8 cellular contexts compared by ENCODE assay signal in the genomic region with DNA sequence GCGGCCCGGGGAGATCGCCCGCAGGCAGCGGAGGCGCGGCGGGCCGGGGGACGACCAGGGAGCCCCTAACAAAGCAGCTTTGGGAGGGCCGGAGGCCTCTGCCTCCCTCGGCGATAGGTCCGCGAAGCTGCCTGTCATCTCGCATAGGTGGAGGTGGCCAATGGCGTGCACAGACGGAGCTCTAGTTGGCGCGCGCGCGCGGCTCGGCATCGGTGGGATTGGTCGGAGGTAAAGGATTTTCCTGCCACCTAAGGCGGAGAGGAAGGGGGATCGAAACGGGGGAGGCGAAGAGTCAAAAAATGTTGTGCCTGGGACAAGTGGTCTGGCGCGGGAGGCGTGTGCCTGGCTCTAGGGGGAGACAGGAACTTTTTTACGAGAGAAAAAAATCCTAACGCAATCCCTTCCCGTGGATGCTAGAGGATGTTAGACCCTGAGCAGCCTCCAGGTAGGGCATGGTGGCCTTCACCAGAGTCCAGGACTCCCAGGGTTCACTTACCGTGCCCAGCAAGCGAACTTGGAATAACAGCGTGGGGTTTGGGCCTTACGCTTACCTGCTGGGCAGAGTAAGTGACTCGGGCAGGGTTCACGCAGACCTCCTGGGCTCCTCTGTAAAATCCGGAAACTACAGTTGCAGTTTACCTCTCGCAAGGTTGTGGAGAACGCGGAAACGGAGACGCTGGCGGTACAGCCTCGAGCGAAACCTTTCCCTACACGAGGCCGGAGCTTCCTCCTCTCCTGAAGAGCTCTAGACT.
DNase-seq lines count a peak whose midpoint lies in the region; ATAC-seq and TF ChIP-seq lines count a peak whose summit lies in the region.

No MANE protein-coding gene starts in this region.

- H3K4me1 Mint-ChIP-seq in activated CD4-positive, alpha-beta T cell treated with anti-CD3 and anti-CD28 coated beads, Interleukin-2, amount 10 ng/mL, durations not matched to agents 24 days and 14 days, result peaks cover 32% of the 10 kb centered on the region

- DNase-seq in NCI-H2171 (lab: John Stamatoyannopoulos, UW) (peak; percentile 96), colonic mucosa (peak; percentile 95), left lobe of liver (ENCODE audit: low spot score) (peak; percentile 78), HAP-1 (ENCODE audit: low spot score in 2 of 2) (no peak)
- peak; percentile 98 for DNase-seq in activated CD4-positive, alpha-beta T cell treated with anti-CD3 and anti-CD28 coated beads, Interleukin-2, amount 10 ng/mL, durations not matched to agents 24 days and 14 days
- DNase-seq in stimulated activated CD4-positive, alpha-beta T cell treated with anti-CD3 and anti-CD28 coated beads, Interleukin-2, amount 100 ng/mL, for 4 hours (ENCODE audit: low read depth), result peak; percentile 90

- in situ Hi-C loops in HAP-1 (cut with MboI; ENCODE audit: low sequenced_read_pairs), result no loop called here

- peaks cover 12% of the 10 kb centered on the region for H3K27me3 ChIP-seq in colonic mucosa
- no peaks in the 10 kb centered on the region for H3K27me3 ChIP-seq in HAP-1 (ENCODE audit: low read depth)

- TF ChIP-seq CTCF in colonic mucosa (IDR thresholded peaks at IDR 0.05), result no peak

- H3K4me3 ChIP-seq in colonic mucosa (peak overlapping the region; percentile 79), HAP-1 (no peak overlapping the region)

- no peaks in the 10 kb centered on the region for H3K4me1 ChIP-seq in colonic mucosa
- H3K4me1 ChIP-seq in HAP-1, result peaks cover 3% of the 10 kb centered on the region; the same call in 1 of the 2 replicates

- peak; percentile 74 for ATAC-seq in GM18511 (IDR thresholded peaks at IDR 0.05; ENCODE audit: unreplicated experiment)
- ATAC-seq in HG02981 (IDR thresholded peaks at IDR 0.05; ENCODE audit: unreplicated experiment), result peak; percentile 77
- ATAC-seq in left lobe of liver, result peak; percentile 79

- peak overlapping the region; percentile 67 for H3K27ac Mint-ChIP-seq in activated CD4-positive, alpha-beta T cell treated with anti-CD3 and anti-CD28 coated beads, Interleukin-2, amount 10 ng/mL, durations not matched to agents 24 days and 14 days

- peak overlapping the region in 1 of 2 donors; percentile 26 for H3K9ac ChIP-seq in colonic mucosa (ENCODE audit: low read depth in 2 of 2, low read length in 2 of 2)

- H3K9me3 Mint-ChIP-seq in activated CD4-positive, alpha-beta T cell treated with anti-CD3 and anti-CD28 coated beads, Interleukin-2, amount 10 ng/mL, durations not matched to agents 24 days and 14 days, result no peaks in the 10 kb centered on the region

- H3K27ac ChIP-seq in colonic mucosa, result no peak overlapping the region

- peaks cover 4% of the 10 kb centered on the region for H3K36me3 Mint-ChIP-seq in activated CD4-positive, alpha-beta T cell treated with anti-CD3 and anti-CD28 coated beads, Interleukin-2, amount 10 ng/mL, durations not matched to agents 24 days and 14 days (ENCODE audit: low read depth)

- peak overlapping the region; percentile 88 for H3K4me3 Mint-ChIP-seq in activated CD4-positive, alpha-beta T cell treated with anti-CD3 and anti-CD28 coated beads, Interleukin-2, amount 10 ng/mL, durations not matched to agents 24 days and 14 days

- no peaks in the 10 kb centered on the region for H3K9me3 ChIP-seq in colonic mucosa
- H3K9me3 ChIP-seq in HAP-1, result no peaks in the 10 kb centered on the region

- peaks cover 30% of the 10 kb centered on the region for H3K27me3 Mint-ChIP-seq in activated CD4-positive, alpha-beta T cell treated with anti-CD3 and anti-CD28 coated beads, Interleukin-2, amount 10 ng/mL, durations not matched to agents 24 days and 14 days

- no peaks in the 10 kb centered on the region for H3K36me3 ChIP-seq in colonic mucosa
- H3K36me3 ChIP-seq in HAP-1 (replicated peaks), result no peaks in the 10 kb centered on the region

- intact Hi-C loops in activated CD4-positive, alpha-beta T cell treated with anti-CD3 and anti-CD28 coated beads, Interleukin-2, amount 10 ng/mL, durations not matched to agents 24 days and 14 days (cut with micrococcal nuclease), result loop anchor here (2.0 to 10.0 kb wide), 3 partner anchors 133 to 427 kb away; no protein-coding TSS in a partner anchor
- intact Hi-C loops in colonic mucosa (cut with DNase I), result no loop called here

Comparison
In these comparisons a context has a peak if more than half of its experiments do, and no peak if none do; other contexts are left out.
1. DNase-seq: peak in NCI-H2171 (single experiment), activated CD4-positive, alpha-beta T cell treated with anti-CD3 and anti-CD28 coated beads, Interleukin-2, amount 10 ng/mL, durations not matched to agents 24 days and 14 days (single experiment), colonic mucosa (single experiment), left lobe of liver (single experiment) and stimulated activated CD4-positive, alpha-beta T cell treated with anti-CD3 and anti-CD28 coated beads, Interleukin-2, amount 100 ng/mL, for 4 hours (single experiment); none in HAP-1 (0 of 2).
2. Peak in every context shown above with its lines, with median percentiles within 50 percentile points of each other: ATAC-seq.